In the genomic region with DNA sequence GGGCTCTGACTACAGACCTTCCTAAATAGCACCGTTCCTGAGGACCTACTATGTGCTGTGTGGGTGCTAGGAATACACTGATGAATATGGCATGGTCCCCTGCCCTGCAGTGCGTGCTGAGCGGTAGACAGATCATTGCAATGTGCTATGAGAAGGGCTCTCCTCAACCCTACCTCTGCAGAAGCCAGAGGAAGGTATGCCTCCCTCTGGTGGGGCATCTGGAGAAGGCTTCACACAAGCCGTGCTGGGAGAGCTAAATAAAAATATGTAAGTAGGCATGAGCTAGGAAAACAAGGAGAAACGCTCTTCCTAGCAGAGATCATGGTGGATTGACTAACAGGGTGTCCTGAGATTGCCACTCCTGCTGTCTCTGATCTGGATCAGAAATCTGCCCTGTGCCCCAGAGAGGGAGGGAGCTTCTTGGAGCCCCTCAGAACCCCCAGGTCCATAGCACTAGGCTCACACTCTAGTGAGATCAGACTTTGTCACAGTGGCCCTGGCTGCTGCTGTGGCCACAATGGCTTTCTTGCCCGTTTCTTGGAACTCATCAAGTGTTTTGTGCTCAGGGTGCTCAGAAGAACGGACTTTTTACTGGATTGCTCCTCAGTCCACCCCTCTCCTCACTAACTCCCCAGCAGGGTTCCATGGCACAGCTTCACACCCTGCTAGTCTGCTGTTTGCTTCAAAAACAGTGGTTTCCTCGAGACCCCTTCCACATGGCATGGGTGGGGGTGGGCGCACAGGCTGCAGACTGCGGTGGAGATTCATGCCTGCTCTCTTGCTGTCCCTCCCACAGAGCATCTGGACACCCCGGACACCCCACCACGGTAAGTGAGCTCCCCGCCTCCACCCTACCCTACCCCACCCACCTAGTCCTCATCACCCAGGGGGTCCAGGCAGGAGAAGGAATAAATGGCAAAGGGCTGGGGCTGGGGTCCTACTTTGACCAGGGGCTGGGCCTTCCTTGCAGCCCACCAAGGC, we compare ENCODE assay signal across 8 cellular contexts. TPM values are rescaled to one million over a fixed set of nuclear protein-coding genes. Genes with fewer than 3 reads are reported as not detected.
DNase-seq lines count a peak whose midpoint lies in the region; ATAC-seq and TF ChIP-seq lines count a peak whose summit lies in the region.

No MANE protein-coding gene starts in this region.

- CTCF ChIA-PET in mammary epithelial cell (lab: Charles Lee; ENCODE audit: low non-redundant PET), result interaction anchor here (0.6 to 1.0 kb wide), 5 partner anchors 109 to 174 kb away, joined by 3 to 8 read pairs (median 5); a partner anchor contains a TSS

- no TSS peak for BruUV-seq in mammary epithelial cell (replicated peaks; lab: Mats Ljungman, UMichigan)

- H3K9me3 ChIP-seq in GM23248 (ENCODE audit: low read depth) (no peaks in the 10 kb centered on the region), mammary epithelial cell (replicated peaks; ENCODE audit: insufficient read depth, low read length) (no peaks in the 10 kb centered on the region), liver (ENCODE audit: control insufficient read depth in 4 of 4, low read length in 3 of 4) (no peaks in the 10 kb centered on the region)

- H3K27me3 ChIP-seq in GM23248 (replicated peaks; ENCODE audit: insufficient read depth) (no peaks in the 10 kb centered on the region), mammary epithelial cell (ENCODE audit: insufficient read depth, low read length) (no peaks in the 10 kb centered on the region), liver (ENCODE audit: control insufficient read depth in 4 of 4, insufficient read depth in 4 of 4, low read length in 3 of 4) (no peaks in the 10 kb centered on the region)

- no peaks in the 10 kb centered on the region for H3K9me2 ChIP-seq in GM23248 (ENCODE audit: insufficient read depth)

- 70 to 78% methylated on average over 13 of the region's 13 CpGs for WGBS in GM23248 (ENCODE audit: low coverage in 1 of 2, low lambda C conversion rate in 2 of 2, missing lambda C conversion rate in 2 of 2), 2 experiments
- 64% methylated on average over 7 of the region's 13 CpGs for WGBS in mammary epithelial cell (ENCODE audit: low coverage, missing lambda C conversion rate)
- 62% methylated on average over 13 of the region's 13 CpGs for WGBS in liver

- intact Hi-C loops in mammary epithelial cell (cut with micrococcal nuclease), result loop anchor here (1.0 to 2.0 kb wide), 6 partner anchors 36 to 148 kb away; no protein-coding TSS in a partner anchor

- H3K4me3 ChIP-seq in GM23248, result no peak overlapping the region
- H3K4me3 ChIP-seq in mammary epithelial cell (replicated peaks in 1 of 3; ENCODE audit: insufficient read depth in 1 of 3, low read depth in 2 of 3, low read length in 3 of 3), result no peak overlapping the region
- no peak overlapping the region for H3K4me3 ChIP-seq in liver (ENCODE audit: low read depth in 1 of 3, low read length in 3 of 3)

- TF ChIP-seq CTCF in mammary epithelial cell (conservative IDR thresholded peaks at IDR 0.05 in 1 of 2, IDR thresholded peaks at IDR 0.05 in 1 of 2; ENCODE audit: extremely low read depth in 1 of 2, insufficient read depth in 1 of 2, low read depth in 1 of 2, low read length in 2 of 2) (peak; percentile 75 to 78), liver (IDR thresholded peaks at IDR 0.05; ENCODE audit: low read depth, low read length, missing input control) (peak; percentile 68)

- H3K79me2 ChIP-seq in GM23248 (ENCODE audit: insufficient read depth) (no peaks in the 10 kb centered on the region), mammary epithelial cell (ENCODE audit: insufficient read depth, low read length) (no peaks in the 10 kb centered on the region)

- H3K9ac ChIP-seq in GM23248, result no peak overlapping the region
- H3K9ac ChIP-seq in mammary epithelial cell (ENCODE audit: insufficient read depth, low read length), result no peak overlapping the region
- H3K9ac ChIP-seq in liver (ENCODE audit: low read depth in 1 of 2, low read length in 2 of 2), result no peak overlapping the region

- H3K27ac ChIP-seq in GM23248 (no peak overlapping the region), mammary epithelial cell (ENCODE audit: insufficient read depth, low read depth, low read length) (no peak overlapping the region), liver (ENCODE audit: low read depth in 1 of 2, low read length in 2 of 2) (peak overlapping the region in 1 of 2 donors; percentile 51)

- H3K36me3 ChIP-seq in GM23248 (ENCODE audit: low read depth) (no peaks in the 10 kb centered on the region), mammary epithelial cell (ENCODE audit: insufficient read depth, low read length) (no peaks in the 10 kb centered on the region), liver (ENCODE audit: control insufficient read depth in 4 of 4, insufficient read depth in 3 of 4, low read depth in 1 of 4, low read length in 3 of 4) (no peaks in the 10 kb centered on the region)

- ATAC-seq in HG03342 (IDR thresholded peaks at IDR 0.05; ENCODE audit: unreplicated experiment), result no peak

- peak; percentile 51 for DNase-seq in D341Med (ENCODE audit: low spot score)
- DNase-seq in GM23248, result peak; percentile 90
- peak; percentile 48 to 72 for DNase-seq in NCI-H526 (lab: John Stamatoyannopoulos, UW)
- peak; percentile 62 for DNase-seq in mammary epithelial cell
- DNase-seq in Ammon's horn (ENCODE audit: low spot score), result no peak
- no peak for DNase-seq in stimulated activated CD4-positive, alpha-beta T cell treated with anti-CD3 and anti-CD28 coated beads, Interleukin-12 subunit alpha, Interleukin-12 subunit beta, amount 100 ng/mL, for 4 hours

- H2AFZ ChIP-seq in GM23248, result no peak overlapping the region
- H2AFZ ChIP-seq in mammary epithelial cell (ENCODE audit: low read depth, low read length), result peak overlapping the region; percentile 37

- H3F3A ChIP-seq in GM23248 (ENCODE audit: insufficient read depth), result peaks cover 10% of the 10 kb centered on the region; the same call in 1 of the 2 replicates

- no peaks in the 10 kb centered on the region for H4K20me1 ChIP-seq in GM23248 (ENCODE audit: insufficient read depth)
- H4K20me1 ChIP-seq in mammary epithelial cell (ENCODE audit: insufficient read depth, low read length), result no peaks in the 10 kb centered on the region

- in situ Hi-C loops in GM23248 (cut with MboI) (loop anchor here (10.0 kb wide), 1 partner anchor 125 kb away; no protein-coding TSS in a partner anchor), mammary epithelial cell (cut with MboI; ENCODE audit: low sequenced_read_pairs in 2 of 2) (loop anchor here (10.0 kb wide), 2 partner anchors 125 to 145 kb away; no protein-coding TSS in a partner anchor)

- TF ChIP-seq RAD21 in liver (IDR thresholded peaks at IDR 0.05), result peak; percentile 89 to 95

- no peak overlapping the region for H3K4me2 ChIP-seq in GM23248 (ENCODE audit: unreplicated experiment)
- H3K4me2 ChIP-seq in mammary epithelial cell (ENCODE audit: insufficient read depth, low read depth, low read length), result no peak overlapping the region

- dilution Hi-C loops in mammary epithelial cell (cut with HindIII; ENCODE audit: low sequenced_read_pairs), result loop anchor here (5.0 kb wide), 2 partner anchors 78 to 102 kb away; no protein-coding TSS in a partner anchor

- H3K4me1 ChIP-seq in GM23248 (ENCODE audit: insufficient read depth) (no peaks in the 10 kb centered on the region; the same call in 1 of the 2 replicates), mammary epithelial cell (ENCODE audit: insufficient read depth, low read length) (peaks cover 12% of the 10 kb centered on the region), liver (ENCODE audit: control insufficient read depth in 4 of 4, insufficient read depth in 4 of 4, low read length in 3 of 4) (peaks cover 7 to 34% (median 22%) of the 10 kb centered on the region in 4 donors)

TF ChIP-seq in liver, 16 proteins besides CTCF, POLR2A, EP300 and RAD21:
- TF ChIP-seq TAF1 (conservative IDR thresholded peaks at IDR 0.05), result no peak
- TF ChIP-seq, protein P1, sequence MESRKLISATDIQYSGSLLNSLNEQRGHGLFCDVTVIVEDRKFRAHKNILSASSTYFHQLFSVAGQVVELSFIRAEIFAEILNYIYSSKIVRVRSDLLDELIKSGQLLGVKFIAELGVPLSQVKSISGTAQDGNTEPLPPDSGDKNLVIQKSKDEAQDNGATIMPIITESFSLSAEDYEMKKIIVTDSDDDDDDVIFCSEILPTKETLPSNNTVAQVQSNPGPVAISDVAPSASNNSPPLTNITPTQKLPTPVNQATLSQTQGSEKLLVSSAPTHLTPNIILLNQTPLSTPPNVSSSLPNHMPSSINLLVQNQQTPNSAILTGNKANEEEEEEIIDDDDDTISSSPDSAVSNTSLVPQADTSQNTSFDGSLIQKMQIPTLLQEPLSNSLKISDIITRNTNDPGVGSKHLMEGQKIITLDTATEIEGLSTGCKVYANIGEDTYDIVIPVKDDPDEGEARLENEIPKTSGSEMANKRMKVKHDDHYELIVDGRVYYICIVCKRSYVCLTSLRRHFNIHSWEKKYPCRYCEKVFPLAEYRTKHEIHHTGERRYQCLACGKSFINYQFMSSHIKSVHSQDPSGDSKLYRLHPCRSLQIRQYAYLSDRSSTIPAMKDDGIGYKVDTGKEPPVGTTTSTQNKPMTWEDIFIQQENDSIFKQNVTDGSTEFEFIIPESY (IDR thresholded peaks at IDR 0.05), result no peak
- TF ChIP-seq, protein P2, sequence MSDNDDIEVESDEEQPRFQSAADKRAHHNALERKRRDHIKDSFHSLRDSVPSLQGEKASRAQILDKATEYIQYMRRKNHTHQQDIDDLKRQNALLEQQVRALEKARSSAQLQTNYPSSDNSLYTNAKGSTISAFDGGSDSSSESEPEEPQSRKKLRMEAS (IDR thresholded peaks at IDR 0.05), result no peak
- TF ChIP-seq RXRA (IDR thresholded peaks at IDR 0.05), result peak in 1 of 2 donors; percentile 18
- TF ChIP-seq EGR1 (IDR thresholded peaks at IDR 0.05; ENCODE audit: low read depth in 2 of 2), result no peak
- TF ChIP-seq HNF4A (conservative IDR thresholded peaks at IDR 0.05), result peak in 1 of 2 donors; percentile 8
- TF ChIP-seq FOXA2 (IDR thresholded peaks at IDR 0.05), result no peak

RNA-seq across cellular contexts. Expression of a gene that starts 14.2 kb away (rescaled TPM):
- total RNA-seq in GM23248 (2014; rRNA removed; shearing (Covaris generic)), result 0.22 and 0.38 TPM in 2 replicates
- polyA plus RNA-seq in GM23248 (2016; fragmentation: Nextera tagmentation; extraction: Ambion mirVana), result 0.69 and 1.5 TPM in 2 replicates
- total RNA-seq in mammary epithelial cell, result under 1 TPM in 1 of 2 donors, not detected in 1; 0.17 TPM
- 0.03 TPM for polyA plus RNA-seq in mammary epithelial cell
- not detected for polyA minus RNA-seq in mammary epithelial cell
- total RNA-seq in liver, result under 1 TPM; 0.17 to 0.42 TPM
- polyA plus RNA-seq in liver, result under 1 TPM; 0.24 to 0.33 TPM

Comparison
In these comparisons a context has a peak if more than half of its experiments do, and no peak if none do; other contexts are left out.
1. DNase-seq: peak in D341Med (single experiment), GM23248 (single experiment), NCI-H526 (2 of 2) and mammary epithelial cell (single experiment); none in Ammon's horn (single experiment) and stimulated activated CD4-positive, alpha-beta T cell treated with anti-CD3 and anti-CD28 coated beads, Interleukin-12 subunit alpha, Interleukin-12 subunit beta, amount 100 ng/mL, for 4 hours (single experiment).